Comparison of ENCODE assay signal across 9 cellular contexts in genomic region chr2:159140070-159140774, GRCh38.
DNase-seq lines count a peak whose midpoint lies in the region; ATAC-seq and TF ChIP-seq lines count a peak whose summit lies in the region.
"Had no signal": no experiment of that assay in that cellular context is flagged by ENCODE, and none has a peak within 500 bp of the region (broad histone marks: within the 10 kb centered on the region; RNA-seq: fewer than 3 reads in every experiment).

No MANE protein-coding gene starts in this region.

- TF ChIP-seq CTCF in thyroid gland (IDR thresholded peaks at IDR 0.05) (no peak), MM.1S (IDR thresholded peaks at IDR 0.05; ENCODE audit: low read length) (no peak)

- no peak overlapping the region for H3K4me2 ChIP-seq in MM.1S (ENCODE audit: low read depth, low read length)

- intact Hi-C loops in left colon (cut with DNase I, micrococcal nuclease) (no loop called here), thyroid gland (cut with DNase I) (no loop called here)

- H3K27ac ChIP-seq in thyroid gland, result peak overlapping the region in 1 of 3 donors; percentile 81
- no peak overlapping the region for H3K27ac ChIP-seq in MM.1S (ENCODE audit: low read length)

- no peaks in the 10 kb centered on the region for H3F3A ChIP-seq in MM.1S (ENCODE audit: insufficient read depth, low read length)

- DNase-seq in D341Med (ENCODE audit: low spot score) (peak; percentile 38), M059J (ENCODE audit: low read depth) (peak; percentile 93), amniotic stem cell (lab: John Stamatoyannopoulos, UW) (peak; percentile 46), left colon (no peak), ureter (ENCODE audit: low spot score) (no peak), thyroid gland (no peak), MM.1S (no peak)
- DNase-seq in effector CD4-positive, alpha-beta T cell, result no peak
- DNase-seq: NCI-H2081 treated with DMSO at 0.1 percent for 48 hours had no signal

- TF ChIP-seq POLR2A in thyroid gland (IDR thresholded peaks at IDR 0.05), result no peak

- no peak overlapping the region for H2AFZ ChIP-seq in MM.1S (ENCODE audit: low read length)

- H3K27me3 ChIP-seq in thyroid gland (no peaks in the 10 kb centered on the region), MM.1S (replicated peaks; ENCODE audit: insufficient read depth, low read length) (no peaks in the 10 kb centered on the region)

- no peaks in the 10 kb centered on the region for H4K20me1 ChIP-seq in MM.1S (ENCODE audit: insufficient read depth, low read length)

- H3K9me2 ChIP-seq in MM.1S (replicated peaks; ENCODE audit: insufficient read depth, low read length), result no peaks in the 10 kb centered on the region

- peak; percentile 79 for ATAC-seq in left colon

- H3K4me1 ChIP-seq in thyroid gland (peaks cover 45 to 59% of the 10 kb centered on the region in 2 donors), MM.1S (ENCODE audit: low read length) (no peaks in the 10 kb centered on the region)

- H3K36me3 ChIP-seq in thyroid gland (no peaks in the 10 kb centered on the region), MM.1S (replicated peaks; ENCODE audit: insufficient read depth, low read length) (no peaks in the 10 kb centered on the region)

- WGBS in thyroid gland, 2 donors, result 88 to 91% methylated on average over 2 of the region's 2 CpGs

- H3K4me3 ChIP-seq in thyroid gland (replicated peaks in 1 of 3), result no peak overlapping the region
- H3K4me3 ChIP-seq in MM.1S (ENCODE audit: low read length), result no peak overlapping the region

- H3K79me2 ChIP-seq in MM.1S (ENCODE audit: low read length), result no peaks in the 10 kb centered on the region

- no peak overlapping the region for H3K9ac ChIP-seq in MM.1S (ENCODE audit: low read length)

- H3K9me3 ChIP-seq in thyroid gland (no peaks in the 10 kb centered on the region), MM.1S (replicated peaks; ENCODE audit: insufficient read depth, low read length) (no peaks in the 10 kb centered on the region)

Comparison
In these comparisons a context has a peak if more than half of its experiments do, and no peak if none do; other contexts are left out.
1. DNase-seq: peak in D341Med (single experiment), M059J (single experiment) and amniotic stem cell (single experiment); none in left colon (0 of 2), ureter (single experiment), effector CD4-positive, alpha-beta T cell (single experiment), thyroid gland (0 of 2) and MM.1S (single experiment).